ENCODE assay signal across 8 cellular contexts in genomic region chr3:173584093-173584833, GRCh38.
DNase-seq lines count a peak whose midpoint lies in the region; ATAC-seq and TF ChIP-seq lines count a peak whose summit lies in the region.

No MANE protein-coding gene starts in this region.

- no peaks in the 10 kb centered on the region for H3K27me3 ChIP-seq in upper lobe of left lung

- no peak for ATAC-seq in activated T-cell treated with anti-CD3 and anti-CD28 coated beads, Interleukin-2, amount 50 U/mL, for 72 hours (replicated peaks in 1 of 2)
- no peak for ATAC-seq in activated T-cell treated with anti-CD3 and anti-CD28 coated beads, Interleukin-2, amount 50 U/mL, for 4 hours
- ATAC-seq in upper lobe of left lung (ENCODE audit: low FRiP score in 2 of 2) (peak in 1 of 2 donors; percentile 66), HG02642 (IDR thresholded peaks at IDR 0.05; ENCODE audit: poor library complexity, unreplicated experiment) (no peak), GM18907 (IDR thresholded peaks at IDR 0.05; ENCODE audit: unreplicated experiment) (no peak)

- WGBS in upper lobe of left lung, 2 donors, result 9% methylated on average over 16 of the region's 16 CpGs

- no peaks in the 10 kb centered on the region for H3K36me3 ChIP-seq in upper lobe of left lung

- no peaks in the 10 kb centered on the region for H3K36me3 Mint-ChIP-seq in activated T-cell treated with anti-CD3 and anti-CD28 coated beads, Interleukin-2, amount 50 U/mL, for 72 hours (ENCODE audit: insufficient read depth in 2 of 2)
- H3K36me3 Mint-ChIP-seq in activated T-cell treated with anti-CD3 and anti-CD28 coated beads, Interleukin-2, amount 50 U/mL, for 4 hours (ENCODE audit: insufficient read depth), result no peaks in the 10 kb centered on the region

- H3K4me3 Mint-ChIP-seq in activated T-cell treated with anti-CD3 and anti-CD28 coated beads, Interleukin-2, amount 50 U/mL, for 72 hours, result peak overlapping the region; percentile 14 to 72
- H3K4me3 Mint-ChIP-seq in activated T-cell treated with anti-CD3 and anti-CD28 coated beads, Interleukin-2, amount 50 U/mL, for 4 hours, result no peak overlapping the region

- no peak overlapping the region for H3K27ac ChIP-seq in upper lobe of left lung

- H3K27me3 Mint-ChIP-seq in activated T-cell treated with anti-CD3 and anti-CD28 coated beads, Interleukin-2, amount 50 U/mL, for 72 hours (ENCODE audit: low read depth), result peaks cover 34% of the 10 kb centered on the region
- peaks cover 22% of the 10 kb centered on the region for H3K27me3 Mint-ChIP-seq in activated T-cell treated with anti-CD3 and anti-CD28 coated beads, Interleukin-2, amount 50 U/mL, for 4 hours (ENCODE audit: low read depth)

- TF ChIP-seq POLR2A in upper lobe of left lung (IDR thresholded peaks at IDR 0.05), result no peak

- DNase-seq in activated T-cell treated with anti-CD3 and anti-CD28 coated beads, Interleukin-2, amount 50 U/mL, for 72 hours, result no peak
- DNase-seq in activated T-cell treated with anti-CD3 and anti-CD28 coated beads, Interleukin-2, amount 50 U/mL, for 4 hours, result no peak
- DNase-seq in NCI-H2029 treated with DMSO at 0.1 percent for 48 hours (lab: John Stamatoyannopoulos, UW) (peak; percentile 29), cerebellum (ENCODE audit: low spot score) (peak; percentile 67), kidney tubule cell (ENCODE audit: low spot score) (peak; percentile 47), upper lobe of left lung (no peak)

- H3K27ac Mint-ChIP-seq in activated T-cell treated with anti-CD3 and anti-CD28 coated beads, Interleukin-2, amount 50 U/mL, for 72 hours, result no peak overlapping the region

- H3K4me1 ChIP-seq in upper lobe of left lung, result peaks cover 0 to 15% (median 9%) of the 10 kb centered on the region in 4 donors

- H3K9me3 ChIP-seq in upper lobe of left lung, result no peaks in the 10 kb centered on the region

- TF ChIP-seq CTCF in upper lobe of left lung (IDR thresholded peaks at IDR 0.05), result peak in 3 of 6 experiments; percentile 23 to 49 (median 39)

- H3K4me3 ChIP-seq in upper lobe of left lung, result peak overlapping the region in 3 of 4 donors; percentile 12 to 40 (median 34)

- no peaks in the 10 kb centered on the region for H3K9me3 Mint-ChIP-seq in activated T-cell treated with anti-CD3 and anti-CD28 coated beads, Interleukin-2, amount 50 U/mL, for 72 hours
- peaks cover 3% of the 10 kb centered on the region for H3K9me3 Mint-ChIP-seq in activated T-cell treated with anti-CD3 and anti-CD28 coated beads, Interleukin-2, amount 50 U/mL, for 4 hours

- peaks cover 13% of the 10 kb centered on the region for H3K4me1 Mint-ChIP-seq in activated T-cell treated with anti-CD3 and anti-CD28 coated beads, Interleukin-2, amount 50 U/mL, for 72 hours (ENCODE audit: low read depth)
- H3K4me1 Mint-ChIP-seq in activated T-cell treated with anti-CD3 and anti-CD28 coated beads, Interleukin-2, amount 50 U/mL, for 4 hours (ENCODE audit: low read depth), result peaks cover 4% of the 10 kb centered on the region

- TF ChIP-seq EP300 in upper lobe of left lung (IDR thresholded peaks at IDR 0.05), result no peak

Comparison
In these comparisons a context has a peak if more than half of its experiments do, and no peak if none do; other contexts are left out.
1. DNase-seq: peak in NCI-H2029 treated with DMSO at 0.1 percent for 48 hours (single experiment), cerebellum (single experiment) and kidney tubule cell (single experiment); none in activated T-cell treated with anti-CD3 and anti-CD28 coated beads, Interleukin-2, amount 50 U/mL, for 72 hours (0 of 2), activated T-cell treated with anti-CD3 and anti-CD28 coated beads, Interleukin-2, amount 50 U/mL, for 4 hours (single experiment) and upper lobe of left lung (0 of 2).